Comparison of ENCODE assay signal across 11 cellular contexts in genomic region chr11:61718046-61718531, GRCh38. TPM values are rescaled to one million over a fixed set of nuclear protein-coding genes. Genes with fewer than 3 reads are reported as not detected.
A peak's percentile ranks its signal among the peaks of the same experiment; 100 is the strongest.
DNase-seq lines count a peak whose midpoint lies in the region; ATAC-seq and TF ChIP-seq lines count a peak whose summit lies in the region.
"Had no signal": no experiment of that assay in that cellular context is flagged by ENCODE, and none has a peak within 500 bp of the region (broad histone marks: within the 10 kb centered on the region; RNA-seq: fewer than 3 reads in every experiment).

No MANE protein-coding gene starts in this region.

- ATAC-seq in activated CD8-positive, alpha-beta memory T cell treated with anti-CD3 and anti-CD28 coated beads, Interleukin-2, amount 10 ng/mL, durations not matched to agents 7 days and 5 days = no peak

- H3K4me3 Mint-ChIP-seq in T-helper 2 cell treated with Interferon-gamma antibody and Interleukin-4, amounts not matched to agents 5 μg/mL and 100 μg/mL, for 36 hours = no peak overlapping the region
- no peak overlapping the region for H3K4me3 Mint-ChIP-seq in activated CD8-positive, alpha-beta memory T cell treated with anti-CD3 and anti-CD28 coated beads, Interleukin-2, amount 10 ng/mL, durations not matched to agents 7 days and 5 days

- no peak overlapping the region for H3K27ac ChIP-seq in brain microvascular endothelial cell
- no peak overlapping the region for H3K27ac ChIP-seq in effector memory CD4-positive, alpha-beta T cell (ENCODE audit: insufficient read depth, low read length, poor library complexity, severe bottlenecking)

- no peaks in the 10 kb centered on the region for H3K4me1 Mint-ChIP-seq in T-helper 2 cell treated with Interferon-gamma antibody and Interleukin-4, amounts not matched to agents 5 μg/mL and 100 μg/mL, for 36 hours (ENCODE audit: low read depth)
- no peaks in the 10 kb centered on the region for H3K4me1 Mint-ChIP-seq in activated CD8-positive, alpha-beta memory T cell treated with anti-CD3 and anti-CD28 coated beads, Interleukin-2, amount 10 ng/mL, durations not matched to agents 7 days and 5 days

- TF ChIP-seq CTCF in brain microvascular endothelial cell (IDR thresholded peaks at IDR 0.05; ENCODE audit: low read depth, low read length, missing control alignments) (no peak), kidney epithelial cell (IDR thresholded peaks at IDR 0.05; ENCODE audit: insufficient read depth, low read length, poor library complexity, severe bottlenecking) (no peak)

- H3K27me3 ChIP-seq in H7 (ENCODE audit: control insufficient read depth, insufficient read depth, low read length) (no peaks in the 10 kb centered on the region), brain microvascular endothelial cell (replicated peaks) (no peaks in the 10 kb centered on the region), kidney epithelial cell (ENCODE audit: control insufficient read depth, insufficient read depth, low read length) (peaks cover 2% of the 10 kb centered on the region), skeletal muscle satellite cell (ENCODE audit: control insufficient read depth, insufficient read depth, low read length) (no peaks in the 10 kb centered on the region)
- H3K27me3 ChIP-seq in effector memory CD4-positive, alpha-beta T cell (replicated peaks; ENCODE audit: control insufficient read depth, insufficient read depth, low read length, poor library complexity, severe bottlenecking) = no peaks in the 10 kb centered on the region

- no peaks in the 10 kb centered on the region for H3K9me3 ChIP-seq in skeletal muscle satellite cell (replicated peaks; ENCODE audit: low read length)
- no peaks in the 10 kb centered on the region for H3K9me3 ChIP-seq in effector memory CD4-positive, alpha-beta T cell (ENCODE audit: control insufficient read depth, low read length)

- H3K9ac ChIP-seq in skeletal muscle satellite cell (ENCODE audit: low read depth, low read length) = peak overlapping the region; percentile 57

- no peak overlapping the region for H3K27ac Mint-ChIP-seq in T-helper 2 cell treated with Interferon-gamma antibody and Interleukin-4, amounts not matched to agents 5 μg/mL and 100 μg/mL, for 36 hours
- H3K27ac Mint-ChIP-seq in activated CD8-positive, alpha-beta memory T cell treated with anti-CD3 and anti-CD28 coated beads, Interleukin-2, amount 10 ng/mL, durations not matched to agents 7 days and 5 days = no peak overlapping the region

- no peaks in the 10 kb centered on the region for H3K27me3 Mint-ChIP-seq in T-helper 2 cell treated with Interferon-gamma antibody and Interleukin-4, amounts not matched to agents 5 μg/mL and 100 μg/mL, for 36 hours (ENCODE audit: low read depth)
- peaks cover 20% of the 10 kb centered on the region for H3K27me3 Mint-ChIP-seq in activated CD8-positive, alpha-beta memory T cell treated with anti-CD3 and anti-CD28 coated beads, Interleukin-2, amount 10 ng/mL, durations not matched to agents 7 days and 5 days

- no peaks in the 10 kb centered on the region for H3K36me3 Mint-ChIP-seq in T-helper 2 cell treated with Interferon-gamma antibody and Interleukin-4, amounts not matched to agents 5 μg/mL and 100 μg/mL, for 36 hours (ENCODE audit: low read depth)
- H3K36me3 Mint-ChIP-seq in activated CD8-positive, alpha-beta memory T cell treated with anti-CD3 and anti-CD28 coated beads, Interleukin-2, amount 10 ng/mL, durations not matched to agents 7 days and 5 days = no peaks in the 10 kb centered on the region

- H3K36me3 ChIP-seq in H7 (replicated peaks; ENCODE audit: control insufficient read depth, insufficient read depth, low read length) = no peaks in the 10 kb centered on the region; the same call in none of the 2 replicates
- no peaks in the 10 kb centered on the region for H3K36me3 ChIP-seq in brain microvascular endothelial cell (replicated peaks)
- peaks cover 2% of the 10 kb centered on the region for H3K36me3 ChIP-seq in kidney epithelial cell (ENCODE audit: control insufficient read depth, insufficient read depth, low read length)
- H3K36me3 ChIP-seq in skeletal muscle satellite cell (ENCODE audit: insufficient read depth, low read length) = no peaks in the 10 kb centered on the region
- H3K36me3 ChIP-seq in effector memory CD4-positive, alpha-beta T cell (ENCODE audit: control insufficient read depth, insufficient read depth, low read length) = no peaks in the 10 kb centered on the region

- CTCF ChIA-PET in activated CD8-positive, alpha-beta memory T cell treated with anti-CD3 and anti-CD28 coated beads, Interleukin-2, amount 10 ng/mL, durations not matched to agents 7 days and 5 days (lab: Charles Lee) = interaction anchor here (0.6 to 3.0 kb wide), 2 partner anchors 15 to 103 kb away, joined by 3 to 10 read pairs; no protein-coding TSS in a partner anchor

- H3K4me3 ChIP-seq in H7 (ENCODE audit: insufficient read depth, low read depth, low read length) (peak overlapping the region; percentile 23), brain microvascular endothelial cell (ENCODE audit: low read depth, low read length) (peak overlapping the region; percentile 63), kidney epithelial cell (ENCODE audit: low read depth, low read length) (peak overlapping the region; percentile 54), skeletal muscle satellite cell (ENCODE audit: low read length) (peak overlapping the region; percentile 68)
- no peak overlapping the region for H3K4me3 ChIP-seq in effector memory CD4-positive, alpha-beta T cell (ENCODE audit: insufficient read depth, low read depth, low read length, poor library complexity, severe bottlenecking)

- peaks cover 21% of the 10 kb centered on the region for H3K4me1 ChIP-seq in skeletal muscle satellite cell (ENCODE audit: control insufficient read depth, insufficient read depth, low read length)
- H3K4me1 ChIP-seq in effector memory CD4-positive, alpha-beta T cell (ENCODE audit: control insufficient read depth, insufficient read depth, low read length, poor library complexity, severe bottlenecking) = no peaks in the 10 kb centered on the region

- H3K4me2 ChIP-seq in skeletal muscle satellite cell (ENCODE audit: low read length) = peak overlapping the region; percentile 91

- H3K9me3 Mint-ChIP-seq in T-helper 2 cell treated with Interferon-gamma antibody and Interleukin-4, amounts not matched to agents 5 μg/mL and 100 μg/mL, for 36 hours = no peaks in the 10 kb centered on the region
- no peaks in the 10 kb centered on the region for H3K9me3 Mint-ChIP-seq in activated CD8-positive, alpha-beta memory T cell treated with anti-CD3 and anti-CD28 coated beads, Interleukin-2, amount 10 ng/mL, durations not matched to agents 7 days and 5 days (ENCODE audit: low read depth)

- DNase-seq in H7 (peak; percentile 90), brain microvascular endothelial cell (no peak), kidney epithelial cell (ENCODE audit: low read depth) (no peak), cerebellum (ENCODE audit: low spot score) (no peak)
- DNase-seq in T-helper 2 cell treated with Interferon-gamma antibody and Interleukin-4, amounts not matched to agents 5 μg/mL and 100 μg/mL, for 36 hours (ENCODE audit: low spot score) = no peak
- no peak for DNase-seq in activated CD8-positive, alpha-beta memory T cell treated with anti-CD3 and anti-CD28 coated beads, Interleukin-2, amount 10 ng/mL, durations not matched to agents 7 days and 5 days
- DNase-seq in effector memory CD4-positive, alpha-beta T cell = no peak
- DNase-seq: effector CD4-positive, alpha-beta T cell; NCI-H345; stimulated activated CD4-positive, alpha-beta T cell treated with anti-CD3 and anti-CD28 coated beads, Interleukin-2, amount 100 ng/mL, for 24 hours had no signal

- in situ Hi-C loops in brain microvascular endothelial cell (cut with HindIII; ENCODE audit: low pct_ligation_motif_present, low sequenced_read_pairs) = no loop called here

RNA-seq across cellular contexts. Expression of gene MYRF, which starts 34.3 kb away (rescaled TPM):
- total RNA-seq in H7 (2014; rRNA removed; shearing (Covaris generic)) = 3.6 and 4.2 TPM in 2 replicates
- 13.7 and 16.6 TPM in 2 replicates for total RNA-seq in kidney epithelial cell
- total RNA-seq in skeletal muscle satellite cell (2012; rRNA removed) = under 0.01 and 0.66 TPM in 2 replicates
- total RNA-seq in cerebellum = 1.7 TPM
- 1 to 10 TPM; 2.1 to 2.2 TPM for total RNA-seq in activated CD8-positive, alpha-beta memory T cell treated with anti-CD3 and anti-CD28 coated beads, Interleukin-2, amount 10 ng/mL, durations not matched to agents 7 days and 5 days

RNA-seq across cellular contexts. Expression of gene DAGLA, which starts 37.9 kb away (rescaled TPM):
- total RNA-seq in H7 (2014; rRNA removed; shearing (Covaris generic)) = 3.7 and 4.8 TPM in 2 replicates
- total RNA-seq in kidney epithelial cell (4.6 and 4.7 TPM in 2 replicates), cerebellum (6.8 TPM)
- 2.4 and 3.3 TPM in 2 replicates for total RNA-seq in skeletal muscle satellite cell (2012; rRNA removed)
- not detected for total RNA-seq in activated CD8-positive, alpha-beta memory T cell treated with anti-CD3 and anti-CD28 coated beads, Interleukin-2, amount 10 ng/mL, durations not matched to agents 7 days and 5 days
